1 cellular context compared by ENCODE assay signal in genomic region chr4:38699112-38699511, GRCh38.
TF ChIP-seq lines count a peak whose summit lies in the region.

No MANE protein-coding gene starts in this region.

TF ChIP-seq in WTC11, 78 proteins besides CTCF, POLR2A, EP300 and RAD21 (continued from another document):
- TF ChIP-seq MLX (CRISPR knock-in tag; IDR thresholded peaks at IDR 0.05) (no peak), SP1 (CRISPR knock-in tag; conservative IDR thresholded peaks at IDR 0.05) (no peak)
TF ChIP-seq in WTC11: peak in this region for 0.
